ENCODE assay signal across 8 cellular contexts in genomic region chr1:119139857-119140176, GRCh38. TPM values are rescaled to one million over a fixed set of nuclear protein-coding genes. Genes with fewer than 3 reads are reported as not detected.
DNase-seq lines count a peak whose midpoint lies in the region; ATAC-seq and TF ChIP-seq lines count a peak whose summit lies in the region.

No MANE protein-coding gene starts in this region.

- H3F3A ChIP-seq in SU-DHL-6 (ENCODE audit: insufficient read depth): peaks cover 14% of the 10 kb centered on the region

- peaks cover 21% of the 10 kb centered on the region for H3K4me1 Mint-ChIP-seq in type B pancreatic cell (ENCODE audit: unreplicated experiment)

- peak overlapping the region; percentile 88 for H2AFZ ChIP-seq in SU-DHL-6 (ENCODE audit: low read depth, low read length, severe bottlenecking)

- H3K27ac ChIP-seq in A673 (ENCODE audit: low read depth, low read length, poor library complexity, severe bottlenecking) (peak overlapping the region; percentile 99), SU-DHL-6 (ENCODE audit: low read depth, low read length) (peak overlapping the region; percentile 81), iPS-20b (ENCODE audit: low read length) (no peak overlapping the region), tibial artery (peak overlapping the region; percentile 95 to 98)

- no peaks in the 10 kb centered on the region for H3K27me3 Mint-ChIP-seq in type B pancreatic cell

- H3K9me2 ChIP-seq in SU-DHL-6 (replicated peaks; ENCODE audit: insufficient read depth, low read length): no peaks in the 10 kb centered on the region

- H3K4me2 ChIP-seq in SU-DHL-6 (ENCODE audit: low read depth, low read length, poor library complexity, severe bottlenecking): peak overlapping the region; percentile 82

- no TSS peak for BruUV-seq in A673 (replicated peaks; lab: Mats Ljungman, UMichigan)

- POLR2A ChIA-PET in A673 (lab: Charles Lee; ENCODE audit: low non-redundant PET): no interaction called here

- CTCF ChIA-PET in A673 (lab: Charles Lee): no interaction called here

- H3K9me3 ChIP-seq in A673 (ENCODE audit: low read depth, low read length, poor library complexity, severe bottlenecking) (no peaks in the 10 kb centered on the region), SU-DHL-6 (ENCODE audit: insufficient read depth, low read length) (no peaks in the 10 kb centered on the region), iPS-20b (ENCODE audit: insufficient read depth, low read depth, low read length) (no peaks in the 10 kb centered on the region), tibial artery (no peaks in the 10 kb centered on the region)

- H3K4me1 ChIP-seq in A673 (ENCODE audit: insufficient read depth, low read length, poor library complexity, severe bottlenecking): peaks cover 18% of the 10 kb centered on the region
- peaks cover 5% of the 10 kb centered on the region; the same call in 1 of the 2 replicates for H3K4me1 ChIP-seq in iPS-20b (ENCODE audit: insufficient read depth, low read length)
- H3K4me1 ChIP-seq in tibial artery: peaks cover 0 to 28% (median 17%) of the 10 kb centered on the region in 4 donors

- H3K9me3 Mint-ChIP-seq in type B pancreatic cell: no peaks in the 10 kb centered on the region

- peaks cover 3% of the 10 kb centered on the region; the same call in 1 of the 2 replicates for H4K20me1 ChIP-seq in SU-DHL-6 (ENCODE audit: low read depth, low read length)

- H3K27ac Mint-ChIP-seq in type B pancreatic cell: no peak overlapping the region

- intact Hi-C loops in A673 (cut with micrococcal nuclease; ENCODE audit: unreplicated experiment) (no loop called here), tibial artery (cut with DNase I; ENCODE audit: low total_unique reads) (no loop called here)

- H3K36me3 ChIP-seq in A673 (ENCODE audit: insufficient read depth, low read length, poor library complexity, severe bottlenecking): no peaks in the 10 kb centered on the region
- H3K36me3 ChIP-seq in SU-DHL-6 (ENCODE audit: low read length): no peaks in the 10 kb centered on the region
- H3K36me3 ChIP-seq in iPS-20b (ENCODE audit: insufficient read depth, low read depth, low read length): peaks cover 5% of the 10 kb centered on the region; the same call in 1 of the 2 replicates
- peaks cover 0 to 3% (median 0%) of the 10 kb centered on the region in 3 donors for H3K36me3 ChIP-seq in tibial artery

- TF ChIP-seq CTCF in A673 (conservative IDR thresholded peaks at IDR 0.05; ENCODE audit: low read depth, low read length) (no peak), SU-DHL-6 (IDR thresholded peaks at IDR 0.05; ENCODE audit: insufficient read depth, low read length, poor library complexity, severe bottlenecking) (no peak), tibial artery (IDR thresholded peaks at IDR 0.05) (no peak), type B pancreatic cell (conservative IDR thresholded peaks at IDR 0.05) (no peak)

- ATAC-seq in GM18870 (IDR thresholded peaks at IDR 0.05; ENCODE audit: unreplicated experiment): peak; percentile 29
- ATAC-seq in HG03097 (IDR thresholded peaks at IDR 0.05; ENCODE audit: low FRiP score, unreplicated experiment): peak; percentile 23

- H3K4me3 ChIP-seq in A673 (ENCODE audit: low read depth, low read length, poor library complexity, severe bottlenecking): peak overlapping the region; percentile 53
- peak overlapping the region; percentile 69 for H3K4me3 ChIP-seq in SU-DHL-6 (ENCODE audit: insufficient read depth, low read length, poor library complexity, severe bottlenecking)
- H3K4me3 ChIP-seq in iPS-20b (ENCODE audit: low read length): peak overlapping the region; percentile 81
- peak overlapping the region; percentile 63 to 74 for H3K4me3 ChIP-seq in tibial artery

- no peak for DNase-seq in A673 (ENCODE audit: low spot score)
- DNase-seq in tibial artery: no peak
- no peak for DNase-seq in RKO (ENCODE audit: low spot score)
- DNase-seq in type B pancreatic cell (ENCODE audit: extremely low spot score, unreplicated experiment): no peak

- peak overlapping the region; percentile 71 for H3K9ac ChIP-seq in SU-DHL-6 (ENCODE audit: low read length)
- peak overlapping the region; percentile 82; the same call in 1 of the 2 replicates for H3K9ac ChIP-seq in iPS-20b (ENCODE audit: low read depth, low read length)

- H3K27me3 ChIP-seq in A673 (replicated peaks; ENCODE audit: insufficient read depth, low read depth, low read length, poor library complexity) (no peaks in the 10 kb centered on the region), SU-DHL-6 (ENCODE audit: low read length) (no peaks in the 10 kb centered on the region), iPS-20b (ENCODE audit: insufficient read depth, low read length) (no peaks in the 10 kb centered on the region), tibial artery (no peaks in the 10 kb centered on the region)

- peaks cover 16% of the 10 kb centered on the region for H3K36me3 Mint-ChIP-seq in type B pancreatic cell

- H3K4me3 Mint-ChIP-seq in type B pancreatic cell: no peak overlapping the region

- H3K79me2 ChIP-seq in SU-DHL-6 (ENCODE audit: insufficient read depth, low read length): peaks cover 9% of the 10 kb centered on the region; the same call in 1 of the 2 replicates

RNA-seq across cellular contexts. Expression of gene WARS2, which starts 0.6 kb away (rescaled TPM):
- total RNA-seq in A673 (2021): 13.0 and 13.3 TPM in 2 replicates
- 13.8 and 14.9 TPM in 2 replicates for total RNA-seq in type B pancreatic cell (ENCODE audit: low replicate concordance)
